1 cellular context compared by ENCODE assay signal in the genomic region with DNA sequence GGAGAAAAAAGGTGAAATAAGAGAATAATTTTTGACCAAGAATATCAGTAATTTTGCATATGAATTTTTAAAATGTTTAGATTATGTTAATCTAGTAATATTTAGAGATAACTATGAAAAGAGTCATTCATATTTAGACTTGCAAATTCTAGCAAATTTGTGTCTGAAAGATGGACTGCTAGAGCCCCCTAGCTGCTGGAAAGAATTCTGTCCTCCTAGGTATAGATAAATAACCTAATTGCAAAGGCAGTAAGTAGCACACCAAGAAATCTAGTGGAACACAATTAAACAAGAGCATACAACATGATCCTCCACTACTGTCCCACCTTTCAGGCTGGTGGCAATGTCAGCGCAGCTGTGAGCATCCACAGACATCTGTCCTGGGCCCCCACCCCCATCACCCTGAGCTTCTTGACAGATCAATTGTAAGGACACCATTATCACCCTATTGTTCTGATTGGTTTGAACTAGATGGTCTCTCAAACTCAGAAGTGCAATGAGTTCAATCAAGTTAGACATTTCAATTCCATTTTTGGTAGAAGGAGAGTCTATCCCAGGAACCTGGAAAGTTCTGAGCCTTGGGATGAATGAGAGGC.
TF ChIP-seq lines count a peak whose summit lies in the region.

No MANE protein-coding gene starts in this region.

TF ChIP-seq in H1, 55 proteins besides CTCF, POLR2A, EP300 and RAD21:
- no peak for TF ChIP-seq TCF12 (IDR thresholded peaks at IDR 0.05; ENCODE audit: low read depth, low read length)
- TF ChIP-seq ZNF274 (IDR thresholded peaks at IDR 0.05; ENCODE audit: borderline replicate concordance, extremely low read depth, low read length): no peak
- no peak for TF ChIP-seq RNF2 (IDR thresholded peaks at IDR 0.05; ENCODE audit: borderline replicate concordance, low read depth, low read length, missing control alignments, poor library complexity, severe bottlenecking)
- no peak for TF ChIP-seq EZH2 (IDR thresholded peaks at IDR 0.05; ENCODE audit: low read depth, low read length, severe bottlenecking)
- TF ChIP-seq SP4 (IDR thresholded peaks at IDR 0.05; ENCODE audit: low read length): no peak
- no peak for TF ChIP-seq BCL11A (IDR thresholded peaks at IDR 0.05; ENCODE audit: low read depth in 2 of 2, low read length in 2 of 2)
